Comparison of ENCODE assay signal across 19 cellular contexts in genomic region chr9:129813661-129814060, GRCh38.
"Had no signal": no experiment of that assay in that cellular context is flagged by ENCODE, and none has a peak within 500 bp of the region (broad histone marks: within the 10 kb centered on the region; RNA-seq: fewer than 3 reads in every experiment).

No MANE protein-coding gene starts in this region.

- H3K9me3 ChIP-seq: adrenal gland, sigmoid colon had no signal

- H3K9me3 Mint-ChIP-seq: activated CD4-positive, alpha-beta memory T cell treated with anti-CD3 and anti-CD28 coated beads, Interleukin-2, amount 10 ng/mL, durations not matched to agents 7 days and 5 days; activated naive CD4-positive, alpha-beta T cell treated with anti-CD3 and anti-CD28 coated beads, Interleukin-2, amount 50 U/mL, for 24 hours; activated T-cell treated with anti-CD3 and anti-CD28 coated beads, Interleukin-2, amount 50 U/mL, for 4 hours; central memory CD8-positive, alpha-beta T cell; nephron progenitor cell; stimulated activated memory B cell treated with anti-CD40 and anti-IgM and Interleukin-4, amounts not matched to agents 10 μg/mL and 1 μg/mL and 100 μg/mL, for 72 hours; T-helper 1 cell treated with Interleukin-12 subunit alpha and Interleukin-12 subunit beta and Interleukin-4 antibody, amounts not matched to agents 30 μg/mL and 1 μg/mL, for 36 hours; WTC11 had no signal

- H3K27ac Mint-ChIP-seq: activated CD4-positive, alpha-beta memory T cell treated with anti-CD3 and anti-CD28 coated beads, Interleukin-2, amount 10 ng/mL, durations not matched to agents 7 days and 5 days; activated naive CD4-positive, alpha-beta T cell treated with anti-CD3 and anti-CD28 coated beads, Interleukin-2, amount 50 U/mL, for 24 hours; nephron progenitor cell; stimulated activated memory B cell treated with anti-CD40 and anti-IgM and Interleukin-4, amounts not matched to agents 10 μg/mL and 1 μg/mL and 100 μg/mL, for 72 hours; WTC11 had no signal

- H3K27me3 ChIP-seq: adrenal gland, sigmoid colon had no signal

- H3K27me3 Mint-ChIP-seq: activated CD4-positive, alpha-beta memory T cell treated with anti-CD3 and anti-CD28 coated beads, Interleukin-2, amount 10 ng/mL, durations not matched to agents 7 days and 5 days; activated naive CD4-positive, alpha-beta T cell treated with anti-CD3 and anti-CD28 coated beads, Interleukin-2, amount 50 U/mL, for 24 hours; central memory CD8-positive, alpha-beta T cell; stimulated activated memory B cell treated with anti-CD40 and anti-IgM and Interleukin-4, amounts not matched to agents 10 μg/mL and 1 μg/mL and 100 μg/mL, for 72 hours had no signal

- H3K4me1 ChIP-seq: sigmoid colon had no signal

- H3K4me3 Mint-ChIP-seq: activated CD4-positive, alpha-beta memory T cell treated with anti-CD3 and anti-CD28 coated beads, Interleukin-2, amount 10 ng/mL, durations not matched to agents 7 days and 5 days; activated naive CD4-positive, alpha-beta T cell treated with anti-CD3 and anti-CD28 coated beads, Interleukin-2, amount 50 U/mL, for 24 hours; activated T-cell treated with anti-CD3 and anti-CD28 coated beads, Interleukin-2, amount 50 U/mL, for 4 hours; central memory CD8-positive, alpha-beta T cell; nephron progenitor cell; stimulated activated memory B cell treated with anti-CD40 and anti-IgM and Interleukin-4, amounts not matched to agents 10 μg/mL and 1 μg/mL and 100 μg/mL, for 72 hours; T-helper 1 cell treated with Interleukin-12 subunit alpha and Interleukin-12 subunit beta and Interleukin-4 antibody, amounts not matched to agents 30 μg/mL and 1 μg/mL, for 36 hours; WTC11 had no signal

- DNase-seq: activated CD4-positive, alpha-beta memory T cell treated with anti-CD3 and anti-CD28 coated beads, Interleukin-2, amount 10 ng/mL, durations not matched to agents 7 days and 5 days; activated CD4-positive, alpha-beta T cell treated with anti-CD3 and anti-CD28 coated beads for 4 hours; activated effector memory CD4-positive, alpha-beta T cell treated with Interleukin-2 at 50 U/mL for 16 hours; activated T-cell treated with anti-CD3 and anti-CD28 coated beads, Interleukin-2, amount 50 U/mL, for 4 hours; adrenal gland; cortex of kidney; effector CD4-positive, alpha-beta T cell; foreskin melanocyte; kidney glomerular epithelial cell; left ventricle myocardium superior; nephron progenitor cell; sigmoid colon; stimulated activated CD4-positive, alpha-beta T cell treated with anti-CD3 and anti-CD28 coated beads, Interleukin-12 subunit alpha, Interleukin-12 subunit beta, amount 100 ng/mL, for 4 hours; stimulated activated CD4-positive, alpha-beta T cell treated with anti-CD3 and anti-CD28 coated beads, Interleukin-2, amount 100 ng/mL, for 24 hours had no signal

- H3K4me1 Mint-ChIP-seq: nephron progenitor cell had no signal

- H3K27ac ChIP-seq: adrenal gland, sigmoid colon had no signal

- ATAC-seq: activated T-cell treated with anti-CD3 and anti-CD28 coated beads, Interleukin-2, amount 50 U/mL, for 4 hours; left ventricle myocardium superior; stimulated activated memory B cell treated with anti-CD40 and anti-IgM and Interleukin-4, amounts not matched to agents 10 μg/mL and 1 μg/mL and 100 μg/mL, for 72 hours; WTC11 had no signal

- H3K4me3 ChIP-seq: adrenal gland, sigmoid colon had no signal
